In genomic region chr2:162327134-162327769, GRCh38 we compare ENCODE assay signal across 1 cellular context.
TF ChIP-seq lines count a peak whose summit lies in the region.

No MANE protein-coding gene starts in this region.

TF ChIP-seq in HepG2, 621 proteins besides CTCF, POLR2A, EP300 and RAD21:
- TF ChIP-seq MXD3 (CRISPR knock-in tag; IDR thresholded peaks at IDR 0.05), result no peak
- no peak for TF ChIP-seq PHF8 (CRISPR knock-in tag; IDR thresholded peaks at IDR 0.05)
- no peak for TF ChIP-seq NCOA2 (CRISPR knock-in tag; IDR thresholded peaks at IDR 0.05)
- TF ChIP-seq TFDP2 (CRISPR knock-in tag; IDR thresholded peaks at IDR 0.05), result no peak
- no peak for TF ChIP-seq ERF (CRISPR knock-in tag; IDR thresholded peaks at IDR 0.05)
- TF ChIP-seq KLF6 (CRISPR knock-in tag; IDR thresholded peaks at IDR 0.05), result no peak
- TF ChIP-seq PHB2 (IDR thresholded peaks at IDR 0.05; ENCODE audit: partially characterized antibody), result no peak
- no peak for TF ChIP-seq JARID2 (CRISPR knock-in tag; IDR thresholded peaks at IDR 0.05; ENCODE audit: insufficient replicate concordance)
- TF ChIP-seq RFX5 (IDR thresholded peaks at IDR 0.05; ENCODE audit: low read depth, low read length), result no peak
- TF ChIP-seq, protein P1, sequence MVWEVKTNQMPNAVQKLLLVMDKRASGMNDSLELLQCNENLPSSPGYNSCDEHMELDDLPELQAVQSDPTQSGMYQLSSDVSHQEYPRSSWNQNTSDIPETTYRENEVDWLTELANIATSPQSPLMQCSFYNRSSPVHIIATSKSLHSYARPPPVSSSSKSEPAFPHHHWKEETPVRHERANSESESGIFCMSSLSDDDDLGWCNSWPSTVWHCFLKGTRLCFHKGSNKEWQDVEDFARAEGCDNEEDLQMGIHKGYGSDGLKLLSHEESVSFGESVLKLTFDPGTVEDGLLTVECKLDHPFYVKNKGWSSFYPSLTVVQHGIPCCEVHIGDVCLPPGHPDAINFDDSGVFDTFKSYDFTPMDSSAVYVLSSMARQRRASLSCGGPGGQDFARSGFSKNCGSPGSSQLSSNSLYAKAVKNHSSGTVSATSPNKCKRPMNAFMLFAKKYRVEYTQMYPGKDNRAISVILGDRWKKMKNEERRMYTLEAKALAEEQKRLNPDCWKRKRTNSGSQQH (CRISPR knock-in tag; IDR thresholded peaks at IDR 0.05; ENCODE audit: low read depth), result no peak
- TF ChIP-seq ZNF207 (IDR thresholded peaks at IDR 0.05; ENCODE audit: borderline replicate concordance), result no peak
- TF ChIP-seq ZZZ3 (CRISPR knock-in tag; IDR thresholded peaks at IDR 0.05; ENCODE audit: borderline replicate concordance), result no peak
- TF ChIP-seq PHF20 (CRISPR knock-in tag; IDR thresholded peaks at IDR 0.05), result no peak
- no peak for TF ChIP-seq ZFP82 (CRISPR knock-in tag; IDR thresholded peaks at IDR 0.05; ENCODE audit: borderline replicate concordance)
- TF ChIP-seq ZNF256 (CRISPR knock-in tag; conservative IDR thresholded peaks at IDR 0.05), result no peak
- no peak for TF ChIP-seq ZNF646 (CRISPR knock-in tag; IDR thresholded peaks at IDR 0.05)
